ENCODE assay signal across 14 cellular contexts in the genomic region with DNA sequence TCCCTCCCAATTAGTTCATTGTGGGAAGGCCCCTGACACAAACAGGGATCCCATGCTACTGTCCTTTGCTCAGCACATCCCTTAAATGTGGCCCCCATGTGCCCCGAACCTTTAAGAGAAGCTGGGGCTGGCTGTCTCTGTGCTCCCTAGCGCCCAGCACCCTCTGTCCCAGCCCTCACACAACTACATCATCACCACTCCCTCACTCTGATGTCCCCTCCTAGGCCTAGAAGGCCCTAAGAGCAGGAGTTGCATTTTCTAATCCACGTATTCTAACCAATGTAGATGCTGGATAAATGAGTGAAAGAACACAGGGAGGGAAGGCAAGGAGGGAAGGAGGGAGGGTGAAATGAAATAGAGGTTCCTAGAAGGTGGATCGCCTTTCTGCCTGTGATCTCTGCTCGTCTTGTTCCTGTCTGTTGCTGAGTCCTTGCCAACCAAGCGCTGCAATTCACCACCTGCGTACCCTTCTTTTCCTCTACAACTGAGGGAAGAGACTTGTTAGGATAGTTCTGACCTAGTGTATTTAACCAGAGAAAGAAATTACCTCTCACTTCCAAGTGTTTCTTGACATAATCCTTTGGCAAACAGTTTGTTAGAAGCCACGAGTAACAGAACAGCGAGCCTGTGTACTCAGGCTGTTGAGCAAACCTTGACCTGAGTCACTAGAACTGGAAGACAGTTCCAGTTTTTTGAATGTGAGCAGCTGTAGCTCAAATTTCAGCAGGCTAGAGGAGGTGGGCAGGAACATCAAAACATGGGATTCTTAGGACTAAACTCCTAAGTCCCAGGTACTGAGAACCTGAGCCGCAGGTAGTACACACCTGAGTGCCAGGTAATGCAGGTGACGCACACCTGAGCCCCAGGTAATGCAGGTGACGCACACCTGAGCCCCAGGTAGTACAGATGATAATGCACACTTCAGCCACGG.
DNase-seq lines count a peak whose midpoint lies in the region; ATAC-seq and TF ChIP-seq lines count a peak whose summit lies in the region.
"Had no signal": no experiment of that assay in that cellular context is flagged by ENCODE, and none has a peak within 500 bp of the region (broad histone marks: within the 10 kb centered on the region; RNA-seq: fewer than 3 reads in every experiment).

No MANE protein-coding gene starts in this region.

- peaks cover 21% of the 10 kb centered on the region for H3K4me1 ChIP-seq in suprapubic skin
- H3K4me1 ChIP-seq: SJCRH30 had no signal

- H3K4me3 ChIP-seq in suprapubic skin, result no peak overlapping the region
- H3K4me3 ChIP-seq: SJCRH30 had no signal

- no peak for TF ChIP-seq CTCF in 22Rv1 (IDR thresholded peaks at IDR 0.05)
- no peak for TF ChIP-seq CTCF in VCaP (conservative IDR thresholded peaks at IDR 0.05)
- TF ChIP-seq CTCF in mesothelial cell of epicardium (IDR thresholded peaks at IDR 0.05; ENCODE audit: unreplicated experiment), result no peak
- TF ChIP-seq CTCF in suprapubic skin (IDR thresholded peaks at IDR 0.05), result no peak

- TF ChIP-seq POLR2A in suprapubic skin (IDR thresholded peaks at IDR 0.05), result no peak

- H3K27ac ChIP-seq in 22Rv1 (peak overlapping the region; percentile 83), VCaP (peak overlapping the region; percentile 89), suprapubic skin (no peak overlapping the region)
- H3K27ac ChIP-seq: SJCRH30 had no signal

- TF ChIP-seq EP300 in suprapubic skin (IDR thresholded peaks at IDR 0.05), result no peak

- DNase-seq in HuH-7.5 (ENCODE audit: low spot score) (peak; percentile 37), mesothelial cell of epicardium (ENCODE audit: low spot score in 2 of 2, unreplicated experiment in 2 of 2) (no peak), C1 segment of cervical spinal cord (lab: John Stamatoyannopoulos, UW) (no peak), suprapubic skin (ENCODE audit: low spot score in 2 of 2) (no peak)
- DNase-seq: AML-193, head of caudate nucleus, NCI-H1436, SJCRH30 had no signal

- peaks cover 14% of the 10 kb centered on the region for H3K4me1 Mint-ChIP-seq in mesothelial cell of epicardium

- no peaks in the 10 kb centered on the region for H3K36me3 Mint-ChIP-seq in mesothelial cell of epicardium
- H3K36me3 Mint-ChIP-seq: WTC11 had no signal

- H3K27me3 ChIP-seq in suprapubic skin, result no peaks in the 10 kb centered on the region

- no peak overlapping the region for H3K4me3 Mint-ChIP-seq in mesothelial cell of epicardium
- H3K4me3 Mint-ChIP-seq: WTC11 had no signal

- WGBS in suprapubic skin, result 63% methylated on average over 13 of the region's 13 CpGs

- no peaks in the 10 kb centered on the region for H3K36me3 ChIP-seq in suprapubic skin
- H3K36me3 ChIP-seq: SJCRH30 had no signal

- H3K27ac Mint-ChIP-seq in mesothelial cell of epicardium, result peak overlapping the region; percentile 57
- H3K27ac Mint-ChIP-seq: WTC11 had no signal

- ATAC-seq in GM18858 (IDR thresholded peaks at IDR 0.05; ENCODE audit: unreplicated experiment), result no peak
- ATAC-seq in HG02981 (IDR thresholded peaks at IDR 0.05; ENCODE audit: unreplicated experiment), result no peak
- ATAC-seq: sciatic nerve, WTC11 had no signal

- H3K9me3 Mint-ChIP-seq in mesothelial cell of epicardium, result no peaks in the 10 kb centered on the region
- H3K9me3 Mint-ChIP-seq: WTC11 had no signal

- no peaks in the 10 kb centered on the region for H3K9me3 ChIP-seq in suprapubic skin
- H3K9me3 ChIP-seq: SJCRH30 had no signal

- no peaks in the 10 kb centered on the region for H3K27me3 Mint-ChIP-seq in mesothelial cell of epicardium (ENCODE audit: low read depth)
